In genomic region chr2:190318931-190319556, GRCh38 we compare ENCODE assay signal across 8 cellular contexts. TPM values are rescaled to one million over a fixed set of nuclear protein-coding genes. Genes with fewer than 3 reads are reported as not detected.
DNase-seq lines count a peak whose midpoint lies in the region; ATAC-seq, FAIRE-seq and TF ChIP-seq lines count a peak whose summit lies in the region.

No MANE protein-coding gene starts in this region.

- H3K9me3 ChIP-seq in OCI-LY7 (ENCODE audit: low read length) = no peaks in the 10 kb centered on the region

- no peaks in the 10 kb centered on the region for H3K36me3 ChIP-seq in OCI-LY7 (ENCODE audit: insufficient read depth, low read length)
- H3K36me3 ChIP-seq in bronchial epithelial cell (ENCODE audit: control insufficient read depth, insufficient read depth, low read length) = no peaks in the 10 kb centered on the region

- no peaks in the 10 kb centered on the region for H3K9me2 ChIP-seq in OCI-LY7 (ENCODE audit: insufficient read depth, low read length)

- CTCF ChIA-PET in OCI-LY7 (lab: Charles Lee; ENCODE audit: unreplicated experiment) = interaction anchor here (0.6 to 1.2 kb wide), 3 partner anchors 111 to 365 kb away, joined by 3 to 4 read pairs (median 3); a partner anchor contains a TSS

- H4K20me1 ChIP-seq in OCI-LY7 (ENCODE audit: insufficient read depth, low read length) = no peaks in the 10 kb centered on the region

- H3K4me1 ChIP-seq in OCI-LY7 (ENCODE audit: insufficient read depth, low read length, poor library complexity, severe bottlenecking) = peaks cover 28% of the 10 kb centered on the region

- H3K4me3 ChIP-seq in OCI-LY7 (ENCODE audit: low read depth, low read length, poor library complexity, severe bottlenecking) (peak overlapping the region; percentile 74), bronchial epithelial cell (ENCODE audit: low read depth, low read length) (peak overlapping the region; percentile 69)

- peak overlapping the region; percentile 79 for H3K4me2 ChIP-seq in OCI-LY7 (ENCODE audit: low read length)

- ATAC-seq in Right ventricle myocardium inferior (peak; percentile 7), HG02852 (IDR thresholded peaks at IDR 0.05; ENCODE audit: unreplicated experiment) (peak; percentile 27), left lobe of liver (peak; percentile 34)

- peak overlapping the region; percentile 96; the same call in 1 of the 2 replicates for H2AFZ ChIP-seq in OCI-LY7 (ENCODE audit: low read length)

- H3K27ac ChIP-seq in OCI-LY7 (ENCODE audit: low read depth, low read length, poor library complexity, severe bottlenecking) = peak overlapping the region; percentile 62
- H3K27ac ChIP-seq in substantia nigra (ENCODE audit: low read depth, low read length, poor library complexity, severe bottlenecking) = peak overlapping the region; percentile 92

- H3K27me3 ChIP-seq in bronchial epithelial cell (ENCODE audit: control insufficient read depth, insufficient read depth, low read length) = no peaks in the 10 kb centered on the region

- POLR2A ChIA-PET in OCI-LY7 (lab: Charles Lee) = interaction anchor here (0.5 to 1.7 kb wide), 16 partner anchors 12 to 873 kb away, joined by 3 to 10 read pairs (median 4); partner anchors contain the start of gene OSGEPL1

- TF ChIP-seq CTCF in OCI-LY7 (conservative IDR thresholded peaks at IDR 0.05; ENCODE audit: low read length) = no peak
- TF ChIP-seq CTCF in bronchial epithelial cell (IDR thresholded peaks at IDR 0.05; ENCODE audit: insufficient read depth, low read length, severe bottlenecking) = no peak

- no TSS peak for BruUV-seq in OCI-LY7 (replicated peaks; lab: Mats Ljungman, UMichigan)

- DNase-seq in Right ventricle myocardium inferior (ENCODE audit: missing footprints) (no peak), cardiac septum (ENCODE audit: low spot score) (no peak), OCI-LY7 (ENCODE audit: low spot score) (peak; percentile 59), bronchial epithelial cell (ENCODE audit: low read depth) (peak; percentile 21), left lobe of liver (ENCODE audit: low spot score) (no peak), substantia nigra (lab: John Stamatoyannopoulos, UW) (peak in 10 of 49 donors; percentile 16 to 67 (median 38)), NCI-H524 treated with DMSO at 0.1 percent for 48 hours (lab: John Stamatoyannopoulos, UW) (no peak)

- intact Hi-C loops in Right ventricle myocardium inferior (cut with DNase I) (loop anchor here (5.0 kb wide), 1 partner anchor 137 kb away; a partner anchor contains a TSS), cardiac septum (cut with DNase I) (no loop called here), OCI-LY7 (cut with micrococcal nuclease; ENCODE audit: unreplicated experiment) (loop anchor here (1.0 to 5.0 kb wide), 5 partner anchors 138 to 878 kb away; partner anchors contain the start of genes ASNSD1, NEMP2, OSGEPL1 and WDR75)

- no peak for FAIRE-seq in bronchial epithelial cell (lab: Jason Lieb, UNC)

- H3K79me2 ChIP-seq in OCI-LY7 (ENCODE audit: insufficient read depth, low read depth, low read length) = peaks cover 2% of the 10 kb centered on the region; the same call in 1 of the 2 replicates

RNA-seq across cellular contexts. Expression of gene HIBCH, which starts 0.6 kb away (rescaled TPM):
- total RNA-seq in Right ventricle myocardium inferior (21.2 TPM), cardiac septum (21.9 TPM), OCI-LY7 (2022) (26.3 and 29.7 TPM in 2 replicates), bronchial epithelial cell (4.7 and 9.3 TPM in 2 replicates), left lobe of liver (80.7 TPM)
- 15.6 and 17.1 TPM in 2 replicates for total RNA-seq in OCI-LY7 (2014; rRNA removed; shearing (Covaris generic))

RNA-seq across cellular contexts. Expression of gene INPP1, which starts 24.3 kb away (rescaled TPM):
- total RNA-seq in Right ventricle myocardium inferior (16.0 TPM), cardiac septum (12.4 TPM), OCI-LY7 (2022) (not detected in 2 replicates), bronchial epithelial cell (7.9 and 11.3 TPM in 2 replicates), left lobe of liver (12.4 TPM)
- total RNA-seq in OCI-LY7 (2014; rRNA removed; shearing (Covaris generic)) = not detected in 2 replicates

Comparison
In these comparisons a context has a peak if more than half of its experiments do, and no peak if none do; other contexts are left out.
1. DNase-seq: peak in OCI-LY7 (single experiment) and bronchial epithelial cell (single experiment); none in Right ventricle myocardium inferior (single experiment), cardiac septum (single experiment), left lobe of liver (single experiment) and NCI-H524 treated with DMSO at 0.1 percent for 48 hours (single experiment).
2. Peak in every context shown above with its lines, with median percentiles within 50 percentile points of each other: ATAC-seq.